ENCODE assay signal across 8 cellular contexts in the genomic region with DNA sequence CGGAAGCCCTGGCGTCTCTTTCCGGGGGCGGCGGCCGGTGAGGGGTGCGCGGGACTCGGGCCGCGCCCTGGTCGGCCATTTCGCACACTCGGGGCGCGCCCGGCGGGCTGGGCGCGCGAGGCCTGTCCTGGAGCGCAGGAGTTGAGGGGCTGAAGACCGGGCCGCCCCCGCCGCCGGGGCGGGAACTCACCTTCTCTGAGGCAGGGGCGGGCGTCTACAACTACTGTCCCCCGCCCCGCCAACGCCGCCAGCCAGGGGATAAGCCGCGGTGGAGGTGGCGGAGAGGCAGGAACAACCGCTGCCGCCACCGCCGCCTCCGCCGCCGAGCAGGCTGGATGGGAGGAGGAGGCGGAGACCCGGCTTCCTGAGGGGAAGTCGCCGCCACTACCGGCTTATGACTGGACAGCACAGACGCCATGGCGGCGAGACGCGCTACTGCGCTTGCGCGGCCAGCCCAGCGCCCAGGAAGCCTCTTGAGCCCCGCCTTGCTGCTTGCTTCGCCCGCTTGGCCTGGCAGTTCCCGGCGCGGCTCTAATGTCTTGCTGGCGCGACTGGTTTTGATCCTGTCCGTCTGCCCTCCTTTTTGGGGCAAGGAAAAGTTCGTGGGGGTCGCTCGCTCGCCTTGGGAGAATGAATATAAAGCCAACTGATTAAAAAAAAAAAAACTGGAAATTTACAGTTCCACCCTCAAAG. TPM values are rescaled to one million over a fixed set of nuclear protein-coding genes. Genes with fewer than 3 reads are reported as not detected.
DNase-seq lines count a peak whose midpoint lies in the region; ATAC-seq and TF ChIP-seq lines count a peak whose summit lies in the region.

TSS of gene KRCC1 (minus strand) at position 348 of the 693 bp plus-strand sequence. CDS start 27,220 bp downstream, outside the sequence.

- H3K36me3 Mint-ChIP-seq in activated naive CD8-positive, alpha-beta T cell, result peaks cover 11% of the 10 kb centered on the region
- H3K36me3 Mint-ChIP-seq in glutamatergic neuron (ENCODE audit: unreplicated experiment), result no peaks in the 10 kb centered on the region

- ATAC-seq in HG02678 (IDR thresholded peaks at IDR 0.05; ENCODE audit: unreplicated experiment), result peak; percentile 94

- TF ChIP-seq CTCF in GM12864 (IDR thresholded peaks at IDR 0.05; ENCODE audit: low read depth, low read length, missing control alignments) (no peak), glutamatergic neuron (IDR thresholded peaks at IDR 0.05; ENCODE audit: partially characterized antibody, unreplicated experiment) (no peak), osteoblast (IDR thresholded peaks at IDR 0.05; ENCODE audit: extremely low read depth, low read depth, low read length) (no peak), testis (IDR thresholded peaks at IDR 0.05) (no peak)

- no peaks in the 10 kb centered on the region for H3K27me3 ChIP-seq in osteoblast (ENCODE audit: insufficient read depth, low read length)
- H3K27me3 ChIP-seq in testis, result no peaks in the 10 kb centered on the region

- peak within 1 kb of the TSS; percentile 98 for H3K4me3 Mint-ChIP-seq in activated naive CD8-positive, alpha-beta T cell
- peak within 1 kb of the TSS; percentile 97 for H3K4me3 Mint-ChIP-seq in glutamatergic neuron (ENCODE audit: unreplicated experiment)

- no peaks in the 10 kb centered on the region for H3K9me3 Mint-ChIP-seq in activated naive CD8-positive, alpha-beta T cell (ENCODE audit: low read depth)
- H3K9me3 Mint-ChIP-seq in glutamatergic neuron (ENCODE audit: unreplicated experiment), result peaks cover 5% of the 10 kb centered on the region

- peak within 1 kb of the TSS; percentile 90 for H2AFZ ChIP-seq in osteoblast (ENCODE audit: low read length)

- H3K79me2 ChIP-seq in osteoblast (ENCODE audit: insufficient read depth, low read length), result peaks cover 50% of the 10 kb centered on the region

- TF ChIP-seq POLR2A in testis (IDR thresholded peaks at IDR 0.05), result peak; percentile 82

- DNase-seq in GM12864 (ENCODE audit: low read depth) (peak; percentile 92), NCI-H1105 treated with DMSO at 0.1 percent for 48 hours (lab: John Stamatoyannopoulos, UW) (peak; percentile 89), SKM-1 treated with dmso at 0.1 percent for 144 hours (lab: John Stamatoyannopoulos, UW; ENCODE audit: unreplicated experiment) (peak; percentile 94), glutamatergic neuron (peak; percentile 97), osteoblast (ENCODE audit: insufficient read length, low spot score, missing footprints) (peak; percentile 99), testis (peak; percentile 96)

- peak within 1 kb of the TSS; percentile 98 for H3K27ac Mint-ChIP-seq in activated naive CD8-positive, alpha-beta T cell
- peak within 1 kb of the TSS; percentile 89 for H3K27ac Mint-ChIP-seq in glutamatergic neuron (ENCODE audit: unreplicated experiment)

- H3K4me2 ChIP-seq in osteoblast (ENCODE audit: insufficient read depth, low read length), result peak within 1 kb of the TSS; percentile 93

- WGBS in testis, 2 donors, result 0% methylated on average over 33 to 71 of the region's 71 CpGs

- H3K9me3 ChIP-seq in osteoblast (ENCODE audit: low read depth, low read length), result no peaks in the 10 kb centered on the region
- no peaks in the 10 kb centered on the region for H3K9me3 ChIP-seq in testis

- H3K36me3 ChIP-seq in osteoblast (ENCODE audit: insufficient read depth, low read length) (no peaks in the 10 kb centered on the region), testis (ENCODE audit: low read depth, missing control alignments) (no peaks in the 10 kb centered on the region)

- peak within 1 kb of the TSS; percentile 88 for H3K27ac ChIP-seq in osteoblast (ENCODE audit: low read depth, low read length)
- peak within 1 kb of the TSS; percentile 72 to 99 for H3K27ac ChIP-seq in testis

- peaks cover 10% of the 10 kb centered on the region for H4K20me1 ChIP-seq in osteoblast (ENCODE audit: insufficient read depth, low read length)

- H3K4me1 Mint-ChIP-seq in activated naive CD8-positive, alpha-beta T cell (ENCODE audit: low read depth), result peaks cover 65% of the 10 kb centered on the region
- peaks cover 14% of the 10 kb centered on the region for H3K4me1 Mint-ChIP-seq in glutamatergic neuron (ENCODE audit: low read depth, unreplicated experiment)

- peaks cover 23% of the 10 kb centered on the region for H3K4me1 ChIP-seq in osteoblast (ENCODE audit: insufficient read depth, low read length)
- H3K4me1 ChIP-seq in testis, result peaks cover 10% of the 10 kb centered on the region

- H3K4me3 ChIP-seq in GM12864 (ENCODE audit: low read depth, low read length) (peak within 1 kb of the TSS; percentile 96), osteoblast (ENCODE audit: insufficient read depth, low read length) (peak within 1 kb of the TSS; percentile 92), testis (peak within 1 kb of the TSS; percentile 78 to 100)

- intact Hi-C loops in testis (cut with DNase I; ENCODE audit: low total_unique reads), result no loop called here

- H3K27me3 Mint-ChIP-seq in activated naive CD8-positive, alpha-beta T cell, result no peaks in the 10 kb centered on the region
- peaks cover 6% of the 10 kb centered on the region for H3K27me3 Mint-ChIP-seq in glutamatergic neuron (ENCODE audit: unreplicated experiment)

RNA-seq across cellular contexts. Expression of gene KRCC1, which starts in this region (rescaled TPM):
- total RNA-seq in glutamatergic neuron (ENCODE audit: unreplicated experiment), result 8.0 TPM
- 24.2 and 25.9 TPM in 2 replicates for total RNA-seq in osteoblast
- 10 to 100 TPM; 15.4 to 21.1 TPM for total RNA-seq in testis
- polyA plus RNA-seq in testis (ENCODE audit: insufficient read depth, low read depth, low replicate concordance), result 16.9 TPM

Comparison
In these comparisons a context has a peak if more than half of its experiments do, and no peak if none do; other contexts are left out.
1. Peak in every context shown above with its lines: DNase-seq, ATAC-seq, H3K4me3 ChIP-seq and H3K27ac ChIP-seq.